Comparison of ENCODE assay signal across 21 cellular contexts in genomic region chr10:130360826-130361311, GRCh38.
DNase-seq lines count a peak whose midpoint lies in the region.
"Had no signal": no experiment of that assay in that cellular context is flagged by ENCODE, and none has a peak within 500 bp of the region (broad histone marks: within the 10 kb centered on the region; RNA-seq: fewer than 3 reads in every experiment).

No MANE protein-coding gene starts in this region.

- peak overlapping the region; percentile 29 for H3K23ac ChIP-seq in neuronal stem cell (ENCODE audit: low read depth, low read length, poor library complexity)

- H3K36me3 ChIP-seq in neuronal stem cell (replicated peaks in 1 of 2; ENCODE audit: control insufficient read depth in 2 of 2, insufficient read depth in 2 of 2, low read length in 2 of 2), result no peaks in the 10 kb centered on the region
- H3K36me3 ChIP-seq: HAP-1 had no signal

- H2AK5ac ChIP-seq in neuronal stem cell (ENCODE audit: low read depth, low read length), result no peak overlapping the region

- peak overlapping the region; percentile 35 for H3K18ac ChIP-seq in neuronal stem cell (ENCODE audit: low read length)

- H2BK15ac ChIP-seq in neuronal stem cell (ENCODE audit: low read length), result no peak overlapping the region

- no peak overlapping the region for H3K27ac ChIP-seq in neuronal stem cell (replicated peaks; ENCODE audit: low read length)
- H3K27ac ChIP-seq: psoas muscle had no signal

- H2BK5ac ChIP-seq in neuronal stem cell (ENCODE audit: low read length), result no peak overlapping the region

- H3K27me3 ChIP-seq in neuronal stem cell (ENCODE audit: control insufficient read depth in 3 of 3, insufficient read depth in 3 of 3, low read depth in 1 of 3, low read length in 3 of 3), result no peaks in the 10 kb centered on the region

- WGBS in neuronal stem cell (ENCODE audit: extremely low coverage in 2 of 2, insufficient read length in 2 of 2, insufficient replicate concordance in 1 of 2), 2 donors, result no CpG with 5 or more reads among the region's 11 CpGs

- no peak overlapping the region for H2BK120ac ChIP-seq in neuronal stem cell (ENCODE audit: low read depth, low read length)

- H3K79me1 ChIP-seq in neuronal stem cell (ENCODE audit: low read depth, low read length), result no peaks in the 10 kb centered on the region

- no peak overlapping the region for H3K4ac ChIP-seq in neuronal stem cell (ENCODE audit: low read length)

- no peak overlapping the region for H2BK12ac ChIP-seq in neuronal stem cell (ENCODE audit: low read length)

- H3K4me2 ChIP-seq in neuronal stem cell (ENCODE audit: insufficient read depth, low read length, poor library complexity, severe bottlenecking), result no peak overlapping the region

- DNase-seq in NCI-H2171 treated with DMSO at 0.1 percent for 48 hours (lab: John Stamatoyannopoulos, UW) (peak; percentile 59), NCI-H2171 (lab: John Stamatoyannopoulos, UW) (no peak), DMS153 treated with DMSO at 0.1 percent for 48 hours (lab: John Stamatoyannopoulos, UW; ENCODE audit: unreplicated experiment) (peak; percentile 22), NCI-H774 (lab: John Stamatoyannopoulos, UW) (peak; percentile 25), neuronal stem cell (ENCODE audit: low spot score) (no peak), AG08396 (ENCODE audit: low spot score) (no peak), cerebellar cortex (ENCODE audit: low spot score) (no peak)
- DNase-seq in activated CD4-positive, alpha-beta T cell treated with anti-CD3 and anti-CD28 coated beads for 1 hour, result no peak
- DNase-seq: activated B cell treated with CpG ODN at 0.5 μM for 24 hours; activated CD4-positive, alpha-beta memory T cell treated with anti-CD3 and anti-CD28 coated beads for 36 hours; activated naive CD4-positive, alpha-beta T cell; COR-L47; effector CD8-positive, alpha-beta T cell; erythroblast; kidney glomerular epithelial cell; MM.1S; NCI-H187; psoas muscle; stimulated activated CD8-positive, alpha-beta memory T cell treated with anti-CD3 and anti-CD28 coated beads, Interleukin-4, amount 100 ng/mL, for 48 hours had no signal

- H4K91ac ChIP-seq in neuronal stem cell (ENCODE audit: low read depth, low read length, poor library complexity), result no peak overlapping the region

- no peak overlapping the region for H2AFZ ChIP-seq in neuronal stem cell (ENCODE audit: low read length)

- no peak overlapping the region for H4K8ac ChIP-seq in neuronal stem cell (ENCODE audit: low read depth, low read length)

- no peak overlapping the region for H3K9ac ChIP-seq in neuronal stem cell (ENCODE audit: low read depth, low read length, poor library complexity)

- peaks cover 0 to 2% of the 10 kb centered on the region in 2 donors for H3K4me1 ChIP-seq in neuronal stem cell (ENCODE audit: control insufficient read depth in 2 of 2, insufficient read depth in 1 of 2, low read depth in 1 of 2, low read length in 2 of 2)
- H3K4me1 ChIP-seq: HAP-1, psoas muscle had no signal

- H3K14ac ChIP-seq in neuronal stem cell (ENCODE audit: low read length), result peak overlapping the region; percentile 90

- no peak overlapping the region for H3K4me3 ChIP-seq in neuronal stem cell (ENCODE audit: low read length in 2 of 2)
- H3K4me3 ChIP-seq: HAP-1, K562, psoas muscle had no signal

- no peaks in the 10 kb centered on the region for H3K9me3 ChIP-seq in neuronal stem cell (replicated peaks in 1 of 2; ENCODE audit: control insufficient read depth in 2 of 2, insufficient read depth in 1 of 2, low read depth in 1 of 2, low read length in 2 of 2)
- H3K9me3 ChIP-seq: HAP-1, psoas muscle had no signal

Comparison
In these comparisons a context has a peak if more than half of its experiments do, and no peak if none do; other contexts are left out.
1. DNase-seq: peak in NCI-H2171 treated with DMSO at 0.1 percent for 48 hours (single experiment), DMS153 treated with DMSO at 0.1 percent for 48 hours (single experiment) and NCI-H774 (single experiment); none in NCI-H2171 (single experiment), neuronal stem cell (single experiment), AG08396 (single experiment), activated CD4-positive, alpha-beta T cell treated with anti-CD3 and anti-CD28 coated beads for 1 hour (single experiment) and cerebellar cortex (single experiment).